ENCODE assay signal across 19 cellular contexts in the genomic region with DNA sequence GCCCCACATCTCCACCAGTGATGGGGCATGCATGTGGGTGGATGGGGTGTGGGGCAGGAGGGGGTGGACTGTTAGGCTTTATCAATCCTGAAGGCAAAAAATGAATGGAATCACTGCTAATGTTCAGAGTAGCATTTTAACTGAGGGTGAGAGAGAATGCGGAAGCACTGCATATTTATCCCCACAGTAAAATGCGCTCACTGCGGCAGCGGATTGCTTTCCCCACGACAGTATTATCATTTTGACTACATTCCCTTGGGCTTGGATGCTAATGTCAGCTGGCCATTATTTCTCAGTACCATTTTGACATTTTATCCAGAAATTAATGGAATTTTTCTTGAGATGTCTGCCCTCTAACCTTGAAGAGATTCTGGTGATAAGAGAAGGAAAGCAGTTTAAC. TPM values are rescaled to one million over a fixed set of nuclear protein-coding genes. Genes with fewer than 3 reads are reported as not detected.
DNase-seq lines count a peak whose midpoint lies in the region; ATAC-seq, FAIRE-seq and TF ChIP-seq lines count a peak whose summit lies in the region.
"Had no signal": no experiment of that assay in that cellular context is flagged by ENCODE, and none has a peak within 500 bp of the region (broad histone marks: within the 10 kb centered on the region; RNA-seq: fewer than 3 reads in every experiment).

No MANE protein-coding gene starts in this region.

- TF ChIP-seq CTCF in type B pancreatic cell (conservative IDR thresholded peaks at IDR 0.05): no peak

- no peak overlapping the region for H3K14ac ChIP-seq in mesenchymal stem cell (ENCODE audit: low read length in 2 of 2)

- H3K9me3 ChIP-seq in GM23248 (ENCODE audit: low read depth): no peaks in the 10 kb centered on the region
- no peaks in the 10 kb centered on the region for H3K9me3 ChIP-seq in SJCRH30 (replicated peaks)
- H3K9me3 ChIP-seq in mesenchymal stem cell (ENCODE audit: control insufficient read depth, low read length): no peaks in the 10 kb centered on the region

- H3K27me3 Mint-ChIP-seq in type B pancreatic cell: no peaks in the 10 kb centered on the region

- no peak for ATAC-seq in HG03378 (IDR thresholded peaks at IDR 0.05; ENCODE audit: unreplicated experiment)

- H3K27ac ChIP-seq in GM23248 (no peak overlapping the region), SJCRH30 (peak overlapping the region; percentile 70), mesenchymal stem cell (ENCODE audit: low read length, poor library complexity, severe bottlenecking) (peak overlapping the region; percentile 58)

- H2AFZ ChIP-seq in GM23248 (no peak overlapping the region), mesenchymal stem cell (ENCODE audit: low read depth, low read length) (no peak overlapping the region)

- no peak overlapping the region for H3K18ac ChIP-seq in mesenchymal stem cell (ENCODE audit: low read depth in 1 of 2, low read length in 2 of 2)

- H3K9me3 Mint-ChIP-seq in type B pancreatic cell: no peaks in the 10 kb centered on the region

- no peak overlapping the region for H3K23ac ChIP-seq in mesenchymal stem cell (ENCODE audit: low read length in 2 of 2)

- H3K27ac Mint-ChIP-seq in type B pancreatic cell: peak overlapping the region; percentile 35

- H3K36me3 ChIP-seq in GM23248 (ENCODE audit: low read depth) (no peaks in the 10 kb centered on the region), SJCRH30 (no peaks in the 10 kb centered on the region), mesenchymal stem cell (ENCODE audit: control insufficient read depth in 1 of 2, insufficient read depth in 2 of 2, low read depth in 1 of 2, low read length in 2 of 2) (no peaks in the 10 kb centered on the region)

- no peak for FAIRE-seq in RCC 7860 (lab: Jason Lieb, UNC)
- FAIRE-seq: GM12891, GM18507 had no signal

- no peak overlapping the region for H4K8ac ChIP-seq in mesenchymal stem cell (ENCODE audit: low read length)

- H2BK12ac ChIP-seq in mesenchymal stem cell (ENCODE audit: low read length in 2 of 2): no peak overlapping the region

- H2AK5ac ChIP-seq in mesenchymal stem cell (ENCODE audit: low read length, severe bottlenecking): peak overlapping the region; percentile 83

- peaks cover 14% of the 10 kb centered on the region for H3K4me1 ChIP-seq in GM23248 (ENCODE audit: insufficient read depth)
- peaks cover 22% of the 10 kb centered on the region for H3K4me1 ChIP-seq in SJCRH30
- H3K4me1 ChIP-seq in mesenchymal stem cell (ENCODE audit: control insufficient read depth, insufficient read depth, low read depth, low read length): peaks cover 24% of the 10 kb centered on the region

- no peak overlapping the region for H3K4me3 Mint-ChIP-seq in type B pancreatic cell

- in situ Hi-C loops in GM23248 (cut with MboI): loop anchor here (10.0 kb wide), 1 partner anchor 112 kb away; no protein-coding TSS in a partner anchor

- H3K4ac ChIP-seq in mesenchymal stem cell (ENCODE audit: low read depth in 1 of 2, low read length in 2 of 2): no peak overlapping the region

- DNase-seq in GM23248 (no peak), SJCRH30 (no peak), mesenchymal stem cell (no peak), type B pancreatic cell (ENCODE audit: extremely low spot score, unreplicated experiment) (no peak), NCI-H2227 (lab: John Stamatoyannopoulos, UW; ENCODE audit: unreplicated experiment) (no peak), RCC 7860 (ENCODE audit: low spot score) (no peak)
- DNase-seq: C1 segment of cervical spinal cord, DMS 273 treated with DMSO at 0.1 percent for 48 hours, GF-D8, GOT3, KG1, NCI-H1436 treated with DMSO at 0.1 percent for 48 hours, NCI-H2029 treated with DMSO at 0.1 percent for 48 hours, NCI-H2171 treated with DMSO at 0.1 percent for 48 hours, NCI-H510A treated with DMSO at 0.1 percent for 48 hours, NCI-H82 had no signal

- no peak overlapping the region for H4K91ac ChIP-seq in mesenchymal stem cell (ENCODE audit: low read length)

- H3K4me2 ChIP-seq in GM23248 (ENCODE audit: unreplicated experiment) (peak overlapping the region; percentile 34), mesenchymal stem cell (ENCODE audit: low read length, poor library complexity, severe bottlenecking) (no peak overlapping the region)

- H2BK15ac ChIP-seq in mesenchymal stem cell (ENCODE audit: low read depth, poor library complexity, severe bottlenecking): no peak overlapping the region

- no peaks in the 10 kb centered on the region for H4K20me1 ChIP-seq in GM23248 (ENCODE audit: insufficient read depth)

- 97 to 100% methylated on average over 5 of the region's 5 CpGs for WGBS in GM23248 (ENCODE audit: low coverage in 1 of 2, low lambda C conversion rate in 2 of 2, missing lambda C conversion rate in 2 of 2), 2 experiments
- whole genome bisulfite sequencing in mesenchymal stem cell: 95% methylated on average over 5 of the region's 5 CpGs

- no peaks in the 10 kb centered on the region for H3K79me1 ChIP-seq in mesenchymal stem cell (replicated peaks; ENCODE audit: low read length, poor library complexity, severe bottlenecking)

- H3K27me3 ChIP-seq in GM23248 (replicated peaks; ENCODE audit: insufficient read depth) (no peaks in the 10 kb centered on the region), SJCRH30 (no peaks in the 10 kb centered on the region), mesenchymal stem cell (ENCODE audit: control insufficient read depth in 1 of 2, insufficient read depth in 1 of 2, low read length in 2 of 2) (no peaks in the 10 kb centered on the region)

- no peak overlapping the region for H3K9ac ChIP-seq in GM23248
- peak overlapping the region; percentile 42 for H3K9ac ChIP-seq in mesenchymal stem cell (ENCODE audit: low read length)

- no peak overlapping the region for H2BK5ac ChIP-seq in mesenchymal stem cell (ENCODE audit: low read depth, low read length, poor library complexity, severe bottlenecking)

- H2BK120ac ChIP-seq in mesenchymal stem cell (ENCODE audit: low read depth, low read length): no peak overlapping the region

- no peaks in the 10 kb centered on the region for H3K36me3 Mint-ChIP-seq in type B pancreatic cell

- no peaks in the 10 kb centered on the region for H3K79me2 ChIP-seq in GM23248 (ENCODE audit: insufficient read depth)

- peaks cover 3% of the 10 kb centered on the region; the same call in 1 of the 2 replicates for H3F3A ChIP-seq in GM23248 (ENCODE audit: insufficient read depth)

- H3K4me3 ChIP-seq in GM23248 (no peak overlapping the region), SJCRH30 (no peak overlapping the region), mesenchymal stem cell (ENCODE audit: insufficient read depth in 1 of 2, low read depth in 1 of 2, low read length in 2 of 2) (no peak overlapping the region)

- no peaks in the 10 kb centered on the region for H3K9me2 ChIP-seq in GM23248 (ENCODE audit: insufficient read depth)

- H3K4me1 Mint-ChIP-seq in type B pancreatic cell (ENCODE audit: unreplicated experiment): peaks cover 12% of the 10 kb centered on the region

RNA-seq across cellular contexts. Expression of a gene that starts 13.4 kb away (rescaled TPM):
- not detected in 2 replicates for total RNA-seq in GM23248 (2014; rRNA removed; shearing (Covaris generic))
- not detected in 2 replicates for polyA plus RNA-seq in GM23248 (2016; fragmentation: Nextera tagmentation; extraction: Ambion mirVana)
- total RNA-seq in SJCRH30 (2014; rRNA removed; shearing (Covaris generic)): 0.08 TPM in 1 of 2 replicates, not detected in the other
- 0.07 TPM for polyA plus RNA-seq in mesenchymal stem cell (2013, experiment 1 of 2)
- polyA plus RNA-seq in mesenchymal stem cell (2013, experiment 2 of 2): 0.10 TPM
- total RNA-seq in type B pancreatic cell (ENCODE audit: low replicate concordance): 0.46 and 0.55 TPM in 2 replicates
